ENCODE assay signal across 1 cellular context in the genomic region with DNA sequence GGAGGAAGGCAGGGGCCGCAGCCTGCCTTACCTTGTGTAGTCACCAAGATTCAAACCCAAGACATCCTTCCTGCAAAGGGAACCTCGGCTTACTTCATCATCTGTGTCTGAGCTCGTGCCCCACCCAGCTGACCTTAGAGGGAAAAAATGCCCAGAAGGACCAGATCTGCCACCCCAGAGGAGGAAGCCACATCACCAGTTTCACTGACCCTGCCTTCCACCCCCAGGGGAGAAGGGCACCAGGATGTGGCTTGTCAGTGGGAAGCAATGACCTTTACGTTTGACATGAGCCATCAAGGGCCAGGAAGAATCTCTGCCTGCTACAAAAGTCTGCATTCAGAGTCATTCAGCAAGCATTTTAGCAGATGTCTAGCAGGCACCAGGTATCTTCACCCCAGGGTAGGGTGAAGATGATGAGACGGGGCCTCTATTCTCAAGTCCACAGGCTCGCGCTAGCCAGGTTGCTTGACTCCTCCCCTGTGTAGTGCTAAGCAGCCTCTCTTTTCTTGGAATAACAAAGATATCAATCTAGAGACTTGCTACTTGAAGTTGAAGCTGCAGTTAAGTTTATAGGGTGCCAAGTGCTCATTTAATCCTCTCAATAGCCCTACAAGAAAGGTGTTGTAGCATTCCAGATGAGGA.
TF ChIP-seq lines count a peak whose summit lies in the region.

No MANE protein-coding gene starts in this region.

TF ChIP-seq in GM23338, 12 proteins besides CTCF, POLR2A, EP300 and RAD21 (continued from another document):
- TF ChIP-seq, protein P1, sequence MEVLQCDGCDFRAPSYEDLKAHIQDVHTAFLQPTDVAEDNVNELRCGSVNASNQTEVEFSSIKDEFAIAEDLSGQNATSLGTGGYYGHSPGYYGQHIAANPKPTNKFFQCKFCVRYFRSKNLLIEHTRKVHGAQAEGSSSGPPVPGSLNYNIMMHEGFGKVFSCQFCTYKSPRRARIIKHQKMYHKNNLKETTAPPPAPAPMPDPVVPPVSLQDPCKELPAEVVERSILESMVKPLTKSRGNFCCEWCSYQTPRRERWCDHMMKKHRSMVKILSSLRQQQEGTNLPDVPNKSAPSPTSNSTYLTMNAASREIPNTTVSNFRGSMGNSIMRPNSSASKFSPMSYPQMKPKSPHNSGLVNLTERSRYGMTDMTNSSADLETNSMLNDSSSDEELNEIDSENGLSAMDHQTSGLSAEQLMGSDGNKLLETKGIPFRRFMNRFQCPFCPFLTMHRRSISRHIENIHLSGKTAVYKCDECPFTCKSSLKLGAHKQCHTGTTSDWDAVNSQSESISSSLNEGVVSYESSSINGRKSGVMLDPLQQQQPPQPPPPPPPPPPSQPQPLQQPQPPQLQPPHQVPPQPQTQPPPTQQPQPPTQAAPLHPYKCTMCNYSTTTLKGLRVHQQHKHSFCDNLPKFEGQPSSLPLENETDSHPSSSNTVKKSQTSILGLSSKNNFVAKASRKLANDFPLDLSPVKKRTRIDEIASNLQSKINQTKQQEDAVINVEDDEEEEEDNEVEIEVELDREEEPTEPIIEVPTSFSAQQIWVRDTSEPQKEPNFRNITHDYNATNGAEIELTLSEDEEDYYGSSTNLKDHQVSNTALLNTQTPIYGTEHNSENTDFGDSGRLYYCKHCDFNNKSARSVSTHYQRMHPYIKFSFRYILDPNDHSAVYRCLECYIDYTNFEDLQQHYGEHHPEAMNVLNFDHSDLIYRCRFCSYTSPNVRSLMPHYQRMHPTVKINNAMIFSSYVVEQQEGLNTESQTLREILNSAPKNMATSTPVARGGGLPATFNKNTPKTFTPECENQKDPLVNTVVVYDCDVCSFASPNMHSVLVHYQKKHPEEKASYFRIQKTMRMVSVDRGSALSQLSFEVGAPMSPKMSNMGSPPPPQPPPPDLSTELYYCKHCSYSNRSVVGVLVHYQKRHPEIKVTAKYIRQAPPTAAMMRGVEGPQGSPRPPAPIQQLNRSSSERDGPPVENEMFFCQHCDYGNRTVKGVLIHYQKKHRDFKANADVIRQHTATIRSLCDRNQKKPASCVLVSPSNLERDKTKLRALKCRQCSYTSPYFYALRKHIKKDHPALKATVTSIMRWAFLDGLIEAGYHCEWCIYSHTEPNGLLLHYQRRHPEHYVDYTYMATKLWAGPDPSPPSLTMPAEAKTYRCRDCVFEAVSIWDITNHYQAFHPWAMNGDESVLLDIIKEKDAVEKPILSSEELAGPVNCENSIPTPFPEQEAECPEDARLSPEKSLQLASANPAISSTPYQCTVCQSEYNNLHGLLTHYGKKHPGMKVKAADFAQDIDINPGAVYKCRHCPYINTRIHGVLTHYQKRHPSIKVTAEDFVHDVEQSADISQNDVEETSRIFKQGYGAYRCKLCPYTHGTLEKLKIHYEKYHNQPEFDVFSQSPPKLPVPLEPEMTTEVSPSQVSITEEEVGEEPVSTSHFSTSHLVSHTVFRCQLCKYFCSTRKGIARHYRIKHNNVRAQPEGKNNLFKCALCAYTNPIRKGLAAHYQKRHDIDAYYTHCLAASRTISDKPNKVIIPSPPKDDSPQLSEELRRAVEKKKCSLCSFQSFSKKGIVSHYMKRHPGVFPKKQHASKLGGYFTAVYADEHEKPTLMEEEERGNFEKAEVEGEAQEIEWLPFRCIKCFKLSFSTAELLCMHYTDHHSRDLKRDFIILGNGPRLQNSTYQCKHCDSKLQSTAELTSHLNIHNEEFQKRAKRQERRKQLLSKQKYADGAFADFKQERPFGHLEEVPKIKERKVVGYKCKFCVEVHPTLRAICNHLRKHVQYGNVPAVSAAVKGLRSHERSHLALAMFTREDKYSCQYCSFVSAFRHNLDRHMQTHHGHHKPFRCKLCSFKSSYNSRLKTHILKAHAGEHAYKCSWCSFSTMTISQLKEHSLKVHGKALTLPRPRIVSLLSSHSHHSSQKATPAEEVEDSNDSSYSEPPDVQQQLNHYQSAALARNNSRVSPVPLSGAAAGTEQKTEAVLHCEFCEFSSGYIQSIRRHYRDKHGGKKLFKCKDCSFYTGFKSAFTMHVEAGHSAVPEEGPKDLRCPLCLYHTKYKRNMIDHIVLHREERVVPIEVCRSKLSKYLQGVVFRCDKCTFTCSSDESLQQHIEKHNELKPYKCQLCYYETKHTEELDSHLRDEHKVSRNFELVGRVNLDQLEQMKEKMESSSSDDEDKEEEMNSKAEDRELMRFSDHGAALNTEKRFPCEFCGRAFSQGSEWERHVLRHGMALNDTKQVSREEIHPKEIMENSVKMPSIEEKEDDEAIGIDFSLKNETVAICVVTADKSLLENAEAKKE (CRISPR knock-in tag; IDR thresholded peaks at IDR 0.05) = no peak
- TF ChIP-seq EZH2phosphoT487 (IDR thresholded peaks at IDR 0.05; ENCODE audit: unreplicated experiment) = no peak
- no peak for TF ChIP-seq EZH2 (IDR thresholded peaks at IDR 0.05; ENCODE audit: low read depth, unreplicated experiment)
